15 cellular contexts compared by ENCODE assay signal in genomic region chr11:118200901-118201680, GRCh38.
DNase-seq lines count a peak whose midpoint lies in the region; FAIRE-seq and TF ChIP-seq lines count a peak whose summit lies in the region.
"Had no signal": no experiment of that assay in that cellular context is flagged by ENCODE, and none has a peak within 500 bp of the region (broad histone marks: within the 10 kb centered on the region; RNA-seq: fewer than 3 reads in every experiment).

No MANE protein-coding gene starts in this region.

- peak; percentile 59 for DNase-seq in CD1c-positive myeloid dendritic cell (ENCODE audit: extremely low spot score)
- DNase-seq in activated CD4-positive, alpha-beta T cell treated with anti-CD3 and anti-CD28 coated beads for 4 hours: peak; percentile 50 to 56
- peak; percentile 69 to 72 for DNase-seq in activated T-cell treated with anti-CD3 and anti-CD28 coated beads, Interleukin-2, amount 50 U/mL, for 48 hours
- DNase-seq in stimulated activated CD4-positive, alpha-beta T cell treated with anti-CD3 and anti-CD28 coated beads, Interleukin-15, amount 100 ng/mL, for 24 hours: peak; percentile 67
- no peak for DNase-seq in NK-92 (lab: John Stamatoyannopoulos, UW; ENCODE audit: unreplicated experiment)
- DNase-seq in DMS79 (lab: John Stamatoyannopoulos, UW): no peak
- no peak for DNase-seq in D721Med (ENCODE audit: insufficient read length, low spot score)
- no peak for DNase-seq in LoVo (ENCODE audit: low spot score)
- DNase-seq: COR-L47, endodermal cell, left ventricle myocardium superior, naive B cell, psoas muscle, T-helper 9 cell had no signal

- FAIRE-seq in D721Med (lab: Jason Lieb, UNC): no peak
- FAIRE-seq: GM18507 had no signal

- no peak for TF ChIP-seq CTCF in D721Med (IDR thresholded peaks at IDR 0.05; ENCODE audit: insufficient read depth, missing control alignments)

Comparison
In these comparisons a context has a peak if more than half of its experiments do, and no peak if none do; other contexts are left out.
1. DNase-seq: peak in CD1c-positive myeloid dendritic cell (single experiment), activated CD4-positive, alpha-beta T cell treated with anti-CD3 and anti-CD28 coated beads for 4 hours (2 of 2), activated T-cell treated with anti-CD3 and anti-CD28 coated beads, Interleukin-2, amount 50 U/mL, for 48 hours (2 of 2) and stimulated activated CD4-positive, alpha-beta T cell treated with anti-CD3 and anti-CD28 coated beads, Interleukin-15, amount 100 ng/mL, for 24 hours (single experiment); none in NK-92 (single experiment), DMS79 (single experiment), D721Med (single experiment) and LoVo (single experiment).